Comparison of ENCODE assay signal across 8 cellular contexts in genomic region chr4:177554966-177555574, GRCh38.
DNase-seq lines count a peak whose midpoint lies in the region; ATAC-seq and TF ChIP-seq lines count a peak whose summit lies in the region.

No MANE protein-coding gene starts in this region.

- H3K27ac Mint-ChIP-seq in natural killer cell: no peak overlapping the region
- no peak overlapping the region for H3K27ac Mint-ChIP-seq in natural killer cell treated with Interleukin-12 subunit alpha and Interleukin-12 subunit beta and Interleukin-15 and Interleukin-18, amount 100 ng/mL, for 72 hours
- H3K27ac Mint-ChIP-seq in activated naive CD8-positive, alpha-beta T cell treated with anti-CD3 and anti-CD28 coated beads, Interleukin-2, amount 50 U/mL, for 24 hours: no peak overlapping the region

- H3K9me3 Mint-ChIP-seq in natural killer cell: peaks cover 0 to 6% of the 10 kb centered on the region in 2 donors
- peaks cover 3% of the 10 kb centered on the region for H3K9me3 Mint-ChIP-seq in natural killer cell treated with Interleukin-12 subunit alpha and Interleukin-12 subunit beta and Interleukin-15 and Interleukin-18, amount 100 ng/mL, for 72 hours
- H3K9me3 Mint-ChIP-seq in activated naive CD8-positive, alpha-beta T cell treated with anti-CD3 and anti-CD28 coated beads, Interleukin-2, amount 50 U/mL, for 24 hours: no peaks in the 10 kb centered on the region

- intact Hi-C loops in natural killer cell (cut with micrococcal nuclease) (no loop called here), left colon (cut with DNase I, micrococcal nuclease) (no loop called here)

- ATAC-seq in natural killer cell (no peak), left colon (peak; percentile 30)
- no peak for ATAC-seq in natural killer cell treated with Interleukin-12 subunit alpha and Interleukin-12 subunit beta and Interleukin-15 and Interleukin-18, amount 100 ng/mL, for 72 hours
- ATAC-seq in activated naive CD8-positive, alpha-beta T cell treated with anti-CD3 and anti-CD28 coated beads, Interleukin-2, amount 50 U/mL, for 24 hours: no peak

- peak; percentile 39 for TF ChIP-seq CTCF in natural killer cell (IDR thresholded peaks at IDR 0.05)

- H3K27me3 Mint-ChIP-seq in natural killer cell (ENCODE audit: low read depth in 2 of 2): no peaks in the 10 kb centered on the region
- no peaks in the 10 kb centered on the region for H3K27me3 Mint-ChIP-seq in natural killer cell treated with Interleukin-12 subunit alpha and Interleukin-12 subunit beta and Interleukin-15 and Interleukin-18, amount 100 ng/mL, for 72 hours
- H3K27me3 Mint-ChIP-seq in activated naive CD8-positive, alpha-beta T cell treated with anti-CD3 and anti-CD28 coated beads, Interleukin-2, amount 50 U/mL, for 24 hours: no peaks in the 10 kb centered on the region

- no peak overlapping the region for H3K4me3 Mint-ChIP-seq in natural killer cell
- no peak overlapping the region for H3K4me3 Mint-ChIP-seq in natural killer cell treated with Interleukin-12 subunit alpha and Interleukin-12 subunit beta and Interleukin-15 and Interleukin-18, amount 100 ng/mL, for 72 hours
- H3K4me3 Mint-ChIP-seq in activated naive CD8-positive, alpha-beta T cell treated with anti-CD3 and anti-CD28 coated beads, Interleukin-2, amount 50 U/mL, for 24 hours: no peak overlapping the region

- no peaks in the 10 kb centered on the region for H3K36me3 Mint-ChIP-seq in natural killer cell
- H3K36me3 Mint-ChIP-seq in natural killer cell treated with Interleukin-12 subunit alpha and Interleukin-12 subunit beta and Interleukin-15 and Interleukin-18, amount 100 ng/mL, for 72 hours: no peaks in the 10 kb centered on the region
- no peaks in the 10 kb centered on the region for H3K36me3 Mint-ChIP-seq in activated naive CD8-positive, alpha-beta T cell treated with anti-CD3 and anti-CD28 coated beads, Interleukin-2, amount 50 U/mL, for 24 hours (ENCODE audit: low read depth)

- no peaks in the 10 kb centered on the region for H3K4me1 Mint-ChIP-seq in natural killer cell
- peaks cover 0 to 3% of the 10 kb centered on the region in 2 donors for H3K4me1 Mint-ChIP-seq in natural killer cell treated with Interleukin-12 subunit alpha and Interleukin-12 subunit beta and Interleukin-15 and Interleukin-18, amount 100 ng/mL, for 72 hours (ENCODE audit: low read depth in 2 of 2)
- no peaks in the 10 kb centered on the region for H3K4me1 Mint-ChIP-seq in activated naive CD8-positive, alpha-beta T cell treated with anti-CD3 and anti-CD28 coated beads, Interleukin-2, amount 50 U/mL, for 24 hours

- DNase-seq in natural killer cell (no peak), HK-2 (ENCODE audit: unreplicated experiment) (peak; percentile 14), left colon (peak in 1 of 2 donors; percentile 8), T1000 (lab: John Stamatoyannopoulos, UW) (no peak), NCI-H2171 treated with DMSO at 0.1 percent for 48 hours (lab: John Stamatoyannopoulos, UW) (no peak), NCI-H146 treated with DMSO at 0.1 percent for 48 hours (lab: John Stamatoyannopoulos, UW; ENCODE audit: unreplicated experiment) (no peak)
- no peak for DNase-seq in natural killer cell treated with Interleukin-12 subunit alpha and Interleukin-12 subunit beta and Interleukin-15 and Interleukin-18, amount 100 ng/mL, for 72 hours (ENCODE audit: low spot score)
- DNase-seq in activated naive CD8-positive, alpha-beta T cell treated with anti-CD3 and anti-CD28 coated beads, Interleukin-2, amount 50 U/mL, for 24 hours: peak; percentile 37

Comparison
In these comparisons a context has a peak if more than half of its experiments do, and no peak if none do; other contexts are left out.
1. DNase-seq: peak in HK-2 (single experiment) and activated naive CD8-positive, alpha-beta T cell treated with anti-CD3 and anti-CD28 coated beads, Interleukin-2, amount 50 U/mL, for 24 hours (single experiment); none in natural killer cell (single experiment), natural killer cell treated with Interleukin-12 subunit alpha and Interleukin-12 subunit beta and Interleukin-15 and Interleukin-18, amount 100 ng/mL, for 72 hours (single experiment), T1000 (single experiment), NCI-H2171 treated with DMSO at 0.1 percent for 48 hours (single experiment) and NCI-H146 treated with DMSO at 0.1 percent for 48 hours (single experiment).